ENCODE assay signal across 21 cellular contexts in genomic region chr7:65937296-65937695, GRCh38. TPM values are rescaled to one million over a fixed set of nuclear protein-coding genes. Genes with fewer than 3 reads are reported as not detected.
DNase-seq lines count a peak whose midpoint lies in the region; ATAC-seq and TF ChIP-seq lines count a peak whose summit lies in the region.
"Had no signal": no experiment of that assay in that cellular context is flagged by ENCODE, and none has a peak within 500 bp of the region (broad histone marks: within the 10 kb centered on the region; RNA-seq: fewer than 3 reads in every experiment).

No MANE protein-coding gene starts in this region.

- H3K27ac ChIP-seq in endodermal cell (ENCODE audit: low read depth, low read length), result no peak overlapping the region
- H3K27ac ChIP-seq: 22Rv1, BLaER1, C4-2B had no signal

- DNase-seq in activated T-cell treated with anti-CD3 and anti-CD28 coated beads, Interleukin-2, amount 50 U/mL, for 72 hours, result no peak
- DNase-seq in activated T-cell treated with anti-CD3 and anti-CD28 coated beads, Interleukin-2, amount 50 U/mL, for 4 hours, result no peak
- no peak for DNase-seq in WTC11 (ENCODE audit: low spot score)
- no peak for DNase-seq in endodermal cell
- DNase-seq in progenitor cell of endocrine pancreas (ENCODE audit: low spot score, unreplicated experiment), result no peak
- no peak for DNase-seq in activated CD4-positive, alpha-beta T cell treated with anti-CD3 and anti-CD28 coated beads, Interleukin-2, amount 10 ng/mL, durations not matched to agents 7 days and 5 days
- DNase-seq: CD4-positive, alpha-beta T cell; CD8-positive, alpha-beta memory T cell; DMS 273 treated with DMSO at 0.1 percent for 48 hours; DMS79; EL; GDM1; H7; HCEC 1CT had no signal

- H3K27ac Mint-ChIP-seq in activated T-cell treated with anti-CD3 and anti-CD28 coated beads, Interleukin-2, amount 50 U/mL, for 72 hours, result peak overlapping the region; percentile 22
- peak overlapping the region; percentile 29; the same call in 1 of the 2 replicates for H3K27ac Mint-ChIP-seq in WTC11
- H3K27ac Mint-ChIP-seq in endodermal cell, result peak overlapping the region; percentile 53
- peak overlapping the region; percentile 21 for H3K27ac Mint-ChIP-seq in progenitor cell of endocrine pancreas
- no peak overlapping the region for H3K27ac Mint-ChIP-seq in activated CD4-positive, alpha-beta T cell treated with anti-CD3 and anti-CD28 coated beads, Interleukin-2, amount 10 ng/mL, durations not matched to agents 7 days and 5 days
- H3K27ac Mint-ChIP-seq: B cell; CD4-positive, alpha-beta T cell had no signal

- POLR2A ChIA-PET in WTC11 (lab: Charles Lee), result no interaction called here
- POLR2A ChIA-PET in activated CD4-positive, alpha-beta T cell treated with anti-CD3 and anti-CD28 coated beads, Interleukin-2, amount 10 ng/mL, durations not matched to agents 7 days and 5 days (lab: Charles Lee), result no interaction called here

- no peaks in the 10 kb centered on the region for H3K27me3 ChIP-seq in endodermal cell (ENCODE audit: control insufficient read depth, insufficient read depth, low read length, poor library complexity, severe bottlenecking)
- H3K27me3 ChIP-seq: BLaER1 had no signal

- H3K27me3 Mint-ChIP-seq in activated T-cell treated with anti-CD3 and anti-CD28 coated beads, Interleukin-2, amount 50 U/mL, for 72 hours (ENCODE audit: low read depth), result no peaks in the 10 kb centered on the region
- H3K27me3 Mint-ChIP-seq in activated T-cell treated with anti-CD3 and anti-CD28 coated beads, Interleukin-2, amount 50 U/mL, for 4 hours (ENCODE audit: low read depth), result no peaks in the 10 kb centered on the region
- H3K27me3 Mint-ChIP-seq in WTC11 (ENCODE audit: low read depth) (no peaks in the 10 kb centered on the region), endodermal cell (ENCODE audit: insufficient read depth) (no peaks in the 10 kb centered on the region), progenitor cell of endocrine pancreas (no peaks in the 10 kb centered on the region)
- no peaks in the 10 kb centered on the region for H3K27me3 Mint-ChIP-seq in activated CD4-positive, alpha-beta T cell treated with anti-CD3 and anti-CD28 coated beads, Interleukin-2, amount 10 ng/mL, durations not matched to agents 7 days and 5 days
- H3K27me3 Mint-ChIP-seq: B cell; CD4-positive, alpha-beta T cell had no signal

- no peaks in the 10 kb centered on the region for H3K4me1 ChIP-seq in endodermal cell (ENCODE audit: control insufficient read depth, insufficient read depth, low read length)
- H3K4me1 ChIP-seq: BLaER1 had no signal

- peaks cover 19% of the 10 kb centered on the region for H3K4me1 Mint-ChIP-seq in activated T-cell treated with anti-CD3 and anti-CD28 coated beads, Interleukin-2, amount 50 U/mL, for 72 hours (ENCODE audit: low read depth)
- H3K4me1 Mint-ChIP-seq in activated T-cell treated with anti-CD3 and anti-CD28 coated beads, Interleukin-2, amount 50 U/mL, for 4 hours (ENCODE audit: low read depth), result peaks cover 3% of the 10 kb centered on the region
- H3K4me1 Mint-ChIP-seq in WTC11, result no peaks in the 10 kb centered on the region
- no peaks in the 10 kb centered on the region for H3K4me1 Mint-ChIP-seq in endodermal cell
- peaks cover 2% of the 10 kb centered on the region for H3K4me1 Mint-ChIP-seq in progenitor cell of endocrine pancreas (ENCODE audit: low read depth)
- peaks cover 11% of the 10 kb centered on the region for H3K4me1 Mint-ChIP-seq in activated CD4-positive, alpha-beta T cell treated with anti-CD3 and anti-CD28 coated beads, Interleukin-2, amount 10 ng/mL, durations not matched to agents 7 days and 5 days
- H3K4me1 Mint-ChIP-seq: B cell had no signal

- 96 to 100% methylated on average over 1 to 2 of the region's 2 CpGs for WGBS in endodermal cell (ENCODE audit: insufficient coverage in 1 of 2, insufficient read length in 1 of 2), 2 experiments

- no peak for ATAC-seq in activated T-cell treated with anti-CD3 and anti-CD28 coated beads, Interleukin-2, amount 50 U/mL, for 72 hours (replicated peaks in 1 of 2)
- no peak for ATAC-seq in activated T-cell treated with anti-CD3 and anti-CD28 coated beads, Interleukin-2, amount 50 U/mL, for 4 hours
- ATAC-seq in WTC11 (no peak), esophagus mucosa (no peak), GM21619 (IDR thresholded peaks at IDR 0.05; ENCODE audit: unreplicated experiment) (no peak)
- ATAC-seq: GM12878 had no signal

- TF ChIP-seq CTCF in WTC11 (IDR thresholded peaks at IDR 0.05) (no peak), endodermal cell (conservative IDR thresholded peaks at IDR 0.05) (no peak), progenitor cell of endocrine pancreas (IDR thresholded peaks at IDR 0.05; ENCODE audit: unreplicated experiment) (no peak)

- H3K9me3 ChIP-seq in endodermal cell (ENCODE audit: control insufficient read depth, low read length), result no peaks in the 10 kb centered on the region

- H3K36me3 Mint-ChIP-seq in activated T-cell treated with anti-CD3 and anti-CD28 coated beads, Interleukin-2, amount 50 U/mL, for 72 hours (ENCODE audit: insufficient read depth in 2 of 2), result peaks cover 2 to 26% of the 10 kb centered on the region in 2 donors
- H3K36me3 Mint-ChIP-seq in activated T-cell treated with anti-CD3 and anti-CD28 coated beads, Interleukin-2, amount 50 U/mL, for 4 hours (ENCODE audit: insufficient read depth), result peaks cover 31% of the 10 kb centered on the region
- H3K36me3 Mint-ChIP-seq in WTC11 (peaks cover 3% of the 10 kb centered on the region; the same call in 1 of the 2 replicates), endodermal cell (ENCODE audit: low read depth) (peaks cover 8% of the 10 kb centered on the region), progenitor cell of endocrine pancreas (ENCODE audit: insufficient read depth) (peaks cover 3% of the 10 kb centered on the region)
- H3K36me3 Mint-ChIP-seq in activated CD4-positive, alpha-beta T cell treated with anti-CD3 and anti-CD28 coated beads, Interleukin-2, amount 10 ng/mL, durations not matched to agents 7 days and 5 days (ENCODE audit: low read depth), result peaks cover 19% of the 10 kb centered on the region

- H3K9me3 Mint-ChIP-seq in activated T-cell treated with anti-CD3 and anti-CD28 coated beads, Interleukin-2, amount 50 U/mL, for 72 hours, result no peaks in the 10 kb centered on the region
- peaks cover 11% of the 10 kb centered on the region for H3K9me3 Mint-ChIP-seq in activated T-cell treated with anti-CD3 and anti-CD28 coated beads, Interleukin-2, amount 50 U/mL, for 4 hours
- no peaks in the 10 kb centered on the region for H3K9me3 Mint-ChIP-seq in WTC11
- H3K9me3 Mint-ChIP-seq in endodermal cell, result no peaks in the 10 kb centered on the region
- no peaks in the 10 kb centered on the region for H3K9me3 Mint-ChIP-seq in progenitor cell of endocrine pancreas (ENCODE audit: low read depth)
- H3K9me3 Mint-ChIP-seq in activated CD4-positive, alpha-beta T cell treated with anti-CD3 and anti-CD28 coated beads, Interleukin-2, amount 10 ng/mL, durations not matched to agents 7 days and 5 days, result peaks cover 10% of the 10 kb centered on the region

- no peak overlapping the region for H3K4me3 ChIP-seq in endodermal cell (ENCODE audit: low read length)
- H3K4me3 ChIP-seq: BLaER1, GM12878 had no signal

- H3K36me3 ChIP-seq in endodermal cell (ENCODE audit: control insufficient read depth, insufficient read depth, low read length), result peaks cover 5% of the 10 kb centered on the region

- no peak overlapping the region for H3K4me3 Mint-ChIP-seq in activated T-cell treated with anti-CD3 and anti-CD28 coated beads, Interleukin-2, amount 50 U/mL, for 72 hours
- H3K4me3 Mint-ChIP-seq in activated T-cell treated with anti-CD3 and anti-CD28 coated beads, Interleukin-2, amount 50 U/mL, for 4 hours, result no peak overlapping the region
- H3K4me3 Mint-ChIP-seq in WTC11, result no peak overlapping the region
- no peak overlapping the region for H3K4me3 Mint-ChIP-seq in endodermal cell
- H3K4me3 Mint-ChIP-seq in progenitor cell of endocrine pancreas (ENCODE audit: low read depth), result no peak overlapping the region
- no peak overlapping the region for H3K4me3 Mint-ChIP-seq in activated CD4-positive, alpha-beta T cell treated with anti-CD3 and anti-CD28 coated beads, Interleukin-2, amount 10 ng/mL, durations not matched to agents 7 days and 5 days
- H3K4me3 Mint-ChIP-seq: B cell; CD4-positive, alpha-beta T cell had no signal

- CTCF ChIA-PET in WTC11 (lab: Charles Lee), result no interaction called here
- CTCF ChIA-PET in activated CD4-positive, alpha-beta T cell treated with anti-CD3 and anti-CD28 coated beads, Interleukin-2, amount 10 ng/mL, durations not matched to agents 7 days and 5 days (lab: Charles Lee), result no interaction called here

- H3K9ac ChIP-seq in endodermal cell (ENCODE audit: extremely low read depth, low read length, poor library complexity, severe bottlenecking), result no peak overlapping the region
- H3K9ac ChIP-seq: BLaER1 had no signal

TF ChIP-seq in WTC11, 78 proteins besides CTCF, POLR2A, EP300 and RAD21 (continues in another document):
- TF ChIP-seq GABPB1 (CRISPR knock-in tag; IDR thresholded peaks at IDR 0.05), result no peak
- TF ChIP-seq GRHL2 (CRISPR knock-in tag; IDR thresholded peaks at IDR 0.05; ENCODE audit: insufficient replicate concordance, severe bottlenecking), result no peak
- TF ChIP-seq FOXP1 (CRISPR knock-in tag; IDR thresholded peaks at IDR 0.05; ENCODE audit: borderline replicate concordance), result no peak
- TF ChIP-seq ATF1 (CRISPR knock-in tag; IDR thresholded peaks at IDR 0.05), result no peak
- TF ChIP-seq ZNF263 (CRISPR knock-in tag; IDR thresholded peaks at IDR 0.05; ENCODE audit: low read depth), result no peak
- TF ChIP-seq TP53 (CRISPR knock-in tag; IDR thresholded peaks at IDR 0.05), result no peak
- TF ChIP-seq FOXJ3 (CRISPR knock-in tag; IDR thresholded peaks at IDR 0.05; ENCODE audit: borderline replicate concordance), result no peak
- TF ChIP-seq MLX (CRISPR knock-in tag; IDR thresholded peaks at IDR 0.05), result no peak

RNA-seq across cellular contexts. Expression of gene GUSB, which starts 44.7 kb away (rescaled TPM):
- 10 to 100 TPM; 51.7 to 52.9 TPM for total RNA-seq in activated T-cell treated with anti-CD3 and anti-CD28 coated beads, Interleukin-2, amount 50 U/mL, for 72 hours
- 10 to 100 TPM; 40.3 to 46.7 (median 41.5) TPM for total RNA-seq in activated T-cell treated with anti-CD3 and anti-CD28 coated beads, Interleukin-2, amount 50 U/mL, for 4 hours
- 40.8 to 45.4 TPM (median 42.3 TPM) in 3 replicates for total RNA-seq in WTC11 (2021)
- total RNA-seq in endodermal cell, result 10 to 100 TPM; 54.5 to 60.6 TPM
- 60.6 TPM for polyA plus RNA-seq in endodermal cell (2013, experiment 1 of 2)
- polyA plus RNA-seq in endodermal cell (2013, experiment 2 of 2), result 45.7 TPM
- total RNA-seq in progenitor cell of endocrine pancreas, result 53.9 and 60.8 TPM in 2 replicates
- 27.8 TPM for total RNA-seq in esophagus mucosa
- total RNA-seq in activated CD4-positive, alpha-beta T cell treated with anti-CD3 and anti-CD28 coated beads, Interleukin-2, amount 10 ng/mL, durations not matched to agents 7 days and 5 days, result 10 to 100 TPM; 63.3 to 66.2 TPM
